In the genomic region with DNA sequence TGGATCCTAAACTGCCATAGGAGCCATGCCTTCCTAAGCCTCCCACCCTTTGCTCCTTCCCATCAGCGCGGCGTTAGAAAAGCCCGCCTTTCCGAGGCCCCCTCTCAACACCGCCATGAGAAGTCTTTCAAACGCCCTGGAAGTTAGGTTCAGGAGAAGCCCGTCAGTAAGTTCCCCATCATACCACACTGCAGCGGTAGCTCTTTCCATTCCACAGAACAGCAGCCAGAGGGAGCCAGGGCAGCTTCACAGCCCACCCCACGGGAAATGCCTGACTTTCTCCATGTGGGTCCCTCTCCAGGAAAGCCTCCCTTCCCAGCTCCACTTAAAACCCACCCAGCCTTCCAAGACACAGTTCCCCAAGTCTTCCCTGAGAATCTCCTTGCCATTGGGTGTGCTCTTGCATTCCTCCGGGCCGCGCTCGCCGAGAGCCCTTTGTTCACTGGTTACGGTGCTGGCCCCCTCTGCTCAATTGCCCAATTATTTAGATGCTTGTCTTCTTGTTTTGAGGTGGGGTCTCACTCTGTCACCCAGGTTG, we compare ENCODE assay signal across 8 cellular contexts. TPM values are rescaled to one million over a fixed set of nuclear protein-coding genes. Genes with fewer than 3 reads are reported as not detected.
DNase-seq lines count a peak whose midpoint lies in the region; ATAC-seq, FAIRE-seq and TF ChIP-seq lines count a peak whose summit lies in the region.

No MANE protein-coding gene starts in this region.

- no peak for TF ChIP-seq POLR2A in HepG2 (IDR thresholded peaks at IDR 0.05; ENCODE audit: insufficient read depth in 1 of 2, low read depth in 2 of 2, low read length in 2 of 2)

- TF ChIP-seq EP300 in HepG2 (IDR thresholded peaks at IDR 0.05; ENCODE audit: low read depth in 2 of 2, low read length in 2 of 2) (no peak), HepG2 (CRISPR knock-in tag; IDR thresholded peaks at IDR 0.05; ENCODE audit: borderline replicate concordance) (no peak)

- H3K9me3 Mint-ChIP-seq in MCF 10A (ENCODE audit: unreplicated experiment): no peaks in the 10 kb centered on the region

- peaks cover 11% of the 10 kb centered on the region for H3K4me1 Mint-ChIP-seq in MCF 10A (ENCODE audit: insufficient read depth, unreplicated experiment)

- peak; percentile 60 for FAIRE-seq in HepG2 (lab: Jason Lieb, UNC)

- H3K27me3 ChIP-seq in mammary epithelial cell (ENCODE audit: insufficient read depth, low read length): no peaks in the 10 kb centered on the region
- H3K27me3 ChIP-seq in HepG2 (ENCODE audit: control insufficient read depth in 1 of 2, insufficient read depth in 2 of 2, low read length in 2 of 2): peaks cover 0 to 2% of the 10 kb centered on the region in 2 experiments; a peak in 2 of 5 replicates
- no peaks in the 10 kb centered on the region for H3K27me3 ChIP-seq in upper lobe of right lung

- CTCF ChIA-PET in MCF 10A (lab: Yijun Ruan, JAX): interaction anchor here (0.6 kb wide), 1 partner anchor 25 kb away, joined by 4 read pairs; no protein-coding TSS in a partner anchor
- CTCF ChIA-PET in mammary epithelial cell (lab: Charles Lee; ENCODE audit: low non-redundant PET): no interaction called here
- CTCF ChIA-PET in HepG2 (lab: Yijun Ruan, JAX; ENCODE audit: low intra/inter-chr PET ratio, low total read pairs): interaction anchor here (1.6 kb wide), 1 partner anchor 85 kb away, joined by 3 read pairs; no protein-coding TSS in a partner anchor

- in situ Hi-C loops in mammary epithelial cell (cut with MboI; ENCODE audit: low sequenced_read_pairs in 2 of 2): no loop called here
- in situ Hi-C loops in astrocyte of the cerebellum (cut with HindIII; ENCODE audit: low sequenced_read_pairs): no loop called here
- in situ Hi-C loops in HepG2 (cut with HindIII; ENCODE audit: extremely low pct_ligation_motif_present, low pct_unique_long_range_greater_than_20kb): no loop called here

- H4K20me1 ChIP-seq in mammary epithelial cell (ENCODE audit: insufficient read depth, low read length) (peaks cover under 1% of the 10 kb centered on the region), HepG2 (ENCODE audit: insufficient read depth, low read length) (no peaks in the 10 kb centered on the region)

- dilution Hi-C loops in mammary epithelial cell (cut with HindIII; ENCODE audit: low sequenced_read_pairs): no loop called here

- H2AFZ ChIP-seq in mammary epithelial cell (ENCODE audit: low read depth, low read length) (no peak overlapping the region), HepG2 (ENCODE audit: low read length) (no peak overlapping the region)

- ATAC-seq in HepG2: peak; percentile 86
- ATAC-seq in upper lobe of right lung: peak; percentile 63
- ATAC-seq in GM21825 (IDR thresholded peaks at IDR 0.05; ENCODE audit: unreplicated experiment): no peak

- POLR2A ChIA-PET in MCF 10A (lab: Yijun Ruan, JAX) (interaction anchor here (1.6 kb wide), 1 partner anchor 28 kb away, joined by 5 read pairs; no protein-coding TSS in a partner anchor), HepG2 (lab: Yijun Ruan, JAX) (no interaction called here)

- H3K27ac Mint-ChIP-seq in MCF 10A (ENCODE audit: low read depth, unreplicated experiment): peak overlapping the region; percentile 77

- BruUV-seq in MCF 10A (replicated peaks; lab: Mats Ljungman, UMichigan): no TSS peak
- BruUV-seq in mammary epithelial cell (replicated peaks; lab: Mats Ljungman, UMichigan): no TSS peak
- no TSS peak for BruUV-seq in HepG2 (replicated peaks; lab: Mats Ljungman, UMichigan)

- H3K27me3 Mint-ChIP-seq in MCF 10A (ENCODE audit: insufficient read depth, unreplicated experiment): no peaks in the 10 kb centered on the region

- peaks cover 5% of the 10 kb centered on the region for H3K36me3 Mint-ChIP-seq in MCF 10A (ENCODE audit: insufficient read depth, unreplicated experiment)

- DNase-seq in MCF 10A (ENCODE audit: unreplicated experiment) (no peak), mammary epithelial cell (no peak), astrocyte of the cerebellum (ENCODE audit: low read depth) (no peak), HepG2 (ENCODE audit: low spot score) (peak; percentile 27), upper lobe of right lung (no peak), NCI-H1105 (lab: John Stamatoyannopoulos, UW) (no peak), AML-193 (lab: John Stamatoyannopoulos, UW) (no peak)

- no peak overlapping the region for H3K4me3 Mint-ChIP-seq in MCF 10A (ENCODE audit: unreplicated experiment)

- no peak overlapping the region for H3K9ac ChIP-seq in mammary epithelial cell (ENCODE audit: insufficient read depth, low read length)
- no peak overlapping the region for H3K9ac ChIP-seq in HepG2 (ENCODE audit: insufficient read depth, low read depth, low read length)

- H3K36me3 ChIP-seq in mammary epithelial cell (ENCODE audit: insufficient read depth, low read length) (no peaks in the 10 kb centered on the region), HepG2 (replicated peaks in 1 of 2; ENCODE audit: control insufficient read depth in 1 of 2, insufficient read depth in 2 of 2, low read length in 2 of 2) (no peaks in the 10 kb centered on the region), upper lobe of right lung (no peaks in the 10 kb centered on the region)

- 93% methylated on average over 16 of the region's 16 CpGs for WGBS in mammary epithelial cell (ENCODE audit: low coverage, missing lambda C conversion rate)
- 58% methylated on average over 16 of the region's 16 CpGs for WGBS in HepG2 (ENCODE audit: low lambda C conversion rate)

- no peak overlapping the region for H3K4me2 ChIP-seq in mammary epithelial cell (ENCODE audit: insufficient read depth, low read depth, low read length)
- peak overlapping the region; percentile 78 for H3K4me2 ChIP-seq in HepG2 (ENCODE audit: low read depth, low read length)

- TF ChIP-seq CTCF in MCF 10A (IDR thresholded peaks at IDR 0.05; ENCODE audit: unreplicated experiment) (no peak), mammary epithelial cell (conservative IDR thresholded peaks at IDR 0.05 in 1 of 2, IDR thresholded peaks at IDR 0.05 in 1 of 2; ENCODE audit: extremely low read depth in 1 of 2, insufficient read depth in 1 of 2, low read depth in 1 of 2, low read length in 2 of 2) (no peak), astrocyte of the cerebellum (IDR thresholded peaks at IDR 0.05; ENCODE audit: low read depth, low read length, missing control alignments) (peak; percentile 55), HepG2 (CRISPR knock-in tag; IDR thresholded peaks at IDR 0.05) (peak; percentile 56), upper lobe of right lung (IDR thresholded peaks at IDR 0.05) (peak; percentile 42)

- H3K4me3 ChIP-seq in mammary epithelial cell (replicated peaks in 1 of 3; ENCODE audit: insufficient read depth in 1 of 3, low read depth in 2 of 3, low read length in 3 of 3) (no peak overlapping the region), astrocyte of the cerebellum (ENCODE audit: low read depth, low read length) (no peak overlapping the region), HepG2 (replicated peaks in 1 of 3; ENCODE audit: insufficient read depth in 1 of 3, low read depth in 2 of 3, low read length in 3 of 3) (peak overlapping the region in 1 of 3 experiments; percentile 49; a peak in 1 of 6 replicates), upper lobe of right lung (peak overlapping the region; percentile 25)

- H3K79me2 ChIP-seq in mammary epithelial cell (ENCODE audit: insufficient read depth, low read length): no peaks in the 10 kb centered on the region
- H3K79me2 ChIP-seq in HepG2 (ENCODE audit: insufficient read depth, low read length): no peaks in the 10 kb centered on the region

- H3K9me3 ChIP-seq in mammary epithelial cell (replicated peaks; ENCODE audit: insufficient read depth, low read length) (no peaks in the 10 kb centered on the region), HepG2 (ENCODE audit: low read length) (no peaks in the 10 kb centered on the region), upper lobe of right lung (no peaks in the 10 kb centered on the region)

- TF ChIP-seq RAD21 in HepG2 (CRISPR knock-in tag; IDR thresholded peaks at IDR 0.05): no peak

- H3K4me1 ChIP-seq in mammary epithelial cell (ENCODE audit: insufficient read depth, low read length) (no peaks in the 10 kb centered on the region), HepG2 (ENCODE audit: insufficient read depth, low read length) (peaks cover 33% of the 10 kb centered on the region), upper lobe of right lung (peaks cover 25% of the 10 kb centered on the region)

- H3K27ac ChIP-seq in mammary epithelial cell (ENCODE audit: insufficient read depth, low read depth, low read length): no peak overlapping the region
- no peak overlapping the region for H3K27ac ChIP-seq in HepG2 (ENCODE audit: extremely low read length, insufficient read depth, low read length)
- peak overlapping the region; percentile 75 for H3K27ac ChIP-seq in upper lobe of right lung

- intact Hi-C loops in MCF 10A (cut with micrococcal nuclease) (no loop called here), mammary epithelial cell (cut with micrococcal nuclease) (no loop called here), HepG2 (cut with micrococcal nuclease; ENCODE audit: unreplicated experiment) (no loop called here), upper lobe of right lung (cut with DNase I) (no loop called here)

RNA-seq across cellular contexts. Expression of a gene that starts 28.7 kb away (rescaled TPM):
- total RNA-seq in MCF 10A (2022): 4.2 and 4.9 TPM in 2 replicates
- total RNA-seq in mammary epithelial cell: 10 to 100 TPM in 1 of 2 donors, 1 to 10 TPM in 1; 5.0 to 10.0 TPM
- 3.4 TPM for polyA plus RNA-seq in mammary epithelial cell
- 8.7 TPM for polyA minus RNA-seq in mammary epithelial cell
- 1.5 and 1.8 TPM in 2 replicates for total RNA-seq in HepG2 (2016; rRNA removed; fragmentation: Illumina TruSeq; extraction: Trizol)
- 0.62 and 0.91 TPM in 2 replicates for total RNA-seq in HepG2 (2016; cell fraction: cytosol; rRNA removed; fragmentation: Illumina TruSeq; extraction: Trizol; ENCODE audit: low read depth)
- total RNA-seq in HepG2 (2016; cell fraction: insoluble cytoplasmic fraction; rRNA removed; fragmentation: Illumina TruSeq; extraction: Trizol): 1.5 and 1.7 TPM in 2 replicates
- total RNA-seq in HepG2 (2016; cell fraction: membrane; rRNA removed; fragmentation: Illumina TruSeq; extraction: Trizol): 0.99 and 1.1 TPM in 2 replicates
- 0.75 and 1.6 TPM in 2 replicates for total RNA-seq in HepG2 (2016; cell fraction: nucleus; rRNA removed; fragmentation: Illumina TruSeq; extraction: Trizol)
- 1.8 and 2.4 TPM in 2 replicates for polyA plus RNA-seq in HepG2 (2011; rRNA removed)
- 1.6 and 2.3 TPM in 2 replicates for polyA plus RNA-seq in HepG2 (2011; cell fraction: cytosol; rRNA removed)
- 6.1 and 6.2 TPM in 2 replicates for polyA plus RNA-seq in HepG2 (2011; cell fraction: nucleus; rRNA removed)
- polyA plus RNA-seq in HepG2 (2012): 1.6 and 2.5 TPM in 2 replicates
- polyA plus RNA-seq in HepG2 (2016; cell fraction: cytosol; fragmentation: Illumina TruSeq; extraction: Trizol; ENCODE audit: low read depth): 0.47 and 1.2 TPM in 2 replicates
- polyA plus RNA-seq in HepG2 (2016; cell fraction: insoluble cytoplasmic fraction; fragmentation: Illumina TruSeq; extraction: Trizol; ENCODE audit: low read depth): 1.3 and 1.5 TPM in 2 replicates
- polyA plus RNA-seq in HepG2 (2016; cell fraction: membrane; fragmentation: Illumina TruSeq; extraction: Trizol; ENCODE audit: low read depth): 0.90 and 1.2 TPM in 2 replicates
- 1.4 and 2.0 TPM in 2 replicates for polyA plus RNA-seq in HepG2 (2016; cell fraction: nucleus; fragmentation: Illumina TruSeq; extraction: Trizol; ENCODE audit: insufficient read depth, low read depth)
- 1.2 and 3.4 TPM in 2 replicates for polyA minus RNA-seq in HepG2 (2011; rRNA and poly(A)+ RNA removed; ENCODE audit: low replicate concordance)
- 0.99 and 1.8 TPM in 2 replicates for polyA minus RNA-seq in HepG2 (2011; cell fraction: cytosol; rRNA and poly(A)+ RNA removed)
- polyA minus RNA-seq in HepG2 (2011; cell fraction: nucleus; rRNA and poly(A)+ RNA removed): 3.6 and 5.5 TPM in 2 replicates
- total RNA-seq in upper lobe of right lung: 21.7 TPM

RNA-seq across cellular contexts. Expression of a gene that starts 44.9 kb away (rescaled TPM):
- total RNA-seq in MCF 10A (2022) (46.3 and 54.5 TPM in 2 replicates), mammary epithelial cell (10 to 100 TPM; 46.9 to 83.4 TPM), HepG2 (2016; rRNA removed; fragmentation: Illumina TruSeq; extraction: Trizol) (39.6 and 46.8 TPM in 2 replicates), upper lobe of right lung (79.7 TPM)
- polyA plus RNA-seq in mammary epithelial cell (54.7 TPM), HepG2 (2011; rRNA removed) (67.6 and 79.2 TPM in 2 replicates)
- 173 TPM for polyA minus RNA-seq in mammary epithelial cell
- 7.0 and 8.2 TPM in 2 replicates for total RNA-seq in HepG2 (2016; cell fraction: cytosol; rRNA removed; fragmentation: Illumina TruSeq; extraction: Trizol; ENCODE audit: low read depth)
- total RNA-seq in HepG2 (2016; cell fraction: insoluble cytoplasmic fraction; rRNA removed; fragmentation: Illumina TruSeq; extraction: Trizol): 36.4 and 48.1 TPM in 2 replicates
- 31.2 and 33.2 TPM in 2 replicates for total RNA-seq in HepG2 (2016; cell fraction: membrane; rRNA removed; fragmentation: Illumina TruSeq; extraction: Trizol)
- total RNA-seq in HepG2 (2016; cell fraction: nucleus; rRNA removed; fragmentation: Illumina TruSeq; extraction: Trizol): 34.5 and 37.8 TPM in 2 replicates
- 96.7 and 128 TPM in 2 replicates for polyA plus RNA-seq in HepG2 (2011; cell fraction: cytosol; rRNA removed)
- 127 and 132 TPM in 2 replicates for polyA plus RNA-seq in HepG2 (2011; cell fraction: nucleus; rRNA removed)
- 56.5 and 63.5 TPM in 2 replicates for polyA plus RNA-seq in HepG2 (2012)
- polyA plus RNA-seq in HepG2 (2016; cell fraction: cytosol; fragmentation: Illumina TruSeq; extraction: Trizol; ENCODE audit: low read depth): 4.1 and 4.9 TPM in 2 replicates
- polyA plus RNA-seq in HepG2 (2016; cell fraction: insoluble cytoplasmic fraction; fragmentation: Illumina TruSeq; extraction: Trizol; ENCODE audit: low read depth): 35.0 and 37.7 TPM in 2 replicates
- 18.0 and 19.5 TPM in 2 replicates for polyA plus RNA-seq in HepG2 (2016; cell fraction: membrane; fragmentation: Illumina TruSeq; extraction: Trizol; ENCODE audit: low read depth)
- 57.2 and 68.7 TPM in 2 replicates for polyA plus RNA-seq in HepG2 (2016; cell fraction: nucleus; fragmentation: Illumina TruSeq; extraction: Trizol; ENCODE audit: insufficient read depth, low read depth)
- polyA minus RNA-seq in HepG2 (2011; rRNA and poly(A)+ RNA removed; ENCODE audit: low replicate concordance): 49.1 and 145 TPM in 2 replicates
- polyA minus RNA-seq in HepG2 (2011; cell fraction: cytosol; rRNA and poly(A)+ RNA removed): 43.3 and 54.9 TPM in 2 replicates
- 53.7 and 58.9 TPM in 2 replicates for polyA minus RNA-seq in HepG2 (2011; cell fraction: nucleus; rRNA and poly(A)+ RNA removed)

RNA-seq across cellular contexts. Expression of a gene that starts 56.0 kb away (rescaled TPM):
- total RNA-seq in MCF 10A (2022) (not detected in 2 replicates), mammary epithelial cell (not detected), HepG2 (2016; rRNA removed; fragmentation: Illumina TruSeq; extraction: Trizol) (not detected in 2 replicates), upper lobe of right lung (not detected)
- polyA plus RNA-seq in mammary epithelial cell (not detected), HepG2 (2011; rRNA removed) (not detected in 2 replicates)
- not detected for polyA minus RNA-seq in mammary epithelial cell
- not detected in 2 replicates for total RNA-seq in HepG2 (2016; cell fraction: cytosol; rRNA removed; fragmentation: Illumina TruSeq; extraction: Trizol; ENCODE audit: low read depth)
- total RNA-seq in HepG2 (2016; cell fraction: insoluble cytoplasmic fraction; rRNA removed; fragmentation: Illumina TruSeq; extraction: Trizol): not detected in 2 replicates
- total RNA-seq in HepG2 (2016; cell fraction: membrane; rRNA removed; fragmentation: Illumina TruSeq; extraction: Trizol): not detected in 2 replicates
- not detected in 2 replicates for total RNA-seq in HepG2 (2016; cell fraction: nucleus; rRNA removed; fragmentation: Illumina TruSeq; extraction: Trizol)
- not detected in 2 replicates for polyA plus RNA-seq in HepG2 (2011; cell fraction: cytosol; rRNA removed)
- polyA plus RNA-seq in HepG2 (2011; cell fraction: nucleus; rRNA removed): not detected in 2 replicates
- not detected in 2 replicates for polyA plus RNA-seq in HepG2 (2012)
- polyA plus RNA-seq in HepG2 (2016; cell fraction: cytosol; fragmentation: Illumina TruSeq; extraction: Trizol; ENCODE audit: low read depth): not detected in 2 replicates
- polyA plus RNA-seq in HepG2 (2016; cell fraction: insoluble cytoplasmic fraction; fragmentation: Illumina TruSeq; extraction: Trizol; ENCODE audit: low read depth): not detected in 2 replicates
- not detected in 2 replicates for polyA plus RNA-seq in HepG2 (2016; cell fraction: membrane; fragmentation: Illumina TruSeq; extraction: Trizol; ENCODE audit: low read depth)
- not detected in 2 replicates for polyA plus RNA-seq in HepG2 (2016; cell fraction: nucleus; fragmentation: Illumina TruSeq; extraction: Trizol; ENCODE audit: insufficient read depth, low read depth)
- polyA minus RNA-seq in HepG2 (2011; rRNA and poly(A)+ RNA removed; ENCODE audit: low replicate concordance): not detected in 2 replicates
- not detected in 2 replicates for polyA minus RNA-seq in HepG2 (2011; cell fraction: cytosol; rRNA and poly(A)+ RNA removed)
- polyA minus RNA-seq in HepG2 (2011; cell fraction: nucleus; rRNA and poly(A)+ RNA removed): not detected in 2 replicates

Comparison
In these comparisons a context has a peak if more than half of its experiments do, and no peak if none do; other contexts are left out.
1. CTCF ChIP-seq: peak in astrocyte of the cerebellum (single experiment), HepG2 (single experiment) and upper lobe of right lung (single experiment); none in MCF 10A (single experiment) and mammary epithelial cell (0 of 2).